ENCODE assay signal across 1 cellular context in the genomic region with DNA sequence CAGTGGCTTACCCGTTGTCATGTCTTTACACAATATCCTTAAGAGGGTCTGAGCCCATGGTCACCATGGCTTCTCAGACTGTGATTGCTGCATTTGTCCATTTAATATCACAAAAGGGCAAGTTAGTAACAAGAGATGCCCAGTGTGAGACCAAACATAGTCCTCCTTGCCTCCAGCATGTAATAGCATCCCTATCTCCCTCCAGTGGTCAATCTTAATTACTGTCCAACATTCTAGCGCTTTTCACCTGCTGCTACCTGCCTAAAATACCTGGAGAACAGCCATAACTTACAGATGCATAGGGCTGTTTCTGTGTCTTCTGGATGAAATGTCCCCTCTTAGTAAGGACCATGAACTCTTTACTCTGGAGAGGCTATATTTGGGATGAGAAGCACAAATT.
TF ChIP-seq lines count a peak whose summit lies in the region.

No MANE protein-coding gene starts in this region.

TF ChIP-seq in GM23338, 12 proteins besides CTCF, POLR2A, EP300 and RAD21 (continued from another document):
- TF ChIP-seq, protein P1, sequence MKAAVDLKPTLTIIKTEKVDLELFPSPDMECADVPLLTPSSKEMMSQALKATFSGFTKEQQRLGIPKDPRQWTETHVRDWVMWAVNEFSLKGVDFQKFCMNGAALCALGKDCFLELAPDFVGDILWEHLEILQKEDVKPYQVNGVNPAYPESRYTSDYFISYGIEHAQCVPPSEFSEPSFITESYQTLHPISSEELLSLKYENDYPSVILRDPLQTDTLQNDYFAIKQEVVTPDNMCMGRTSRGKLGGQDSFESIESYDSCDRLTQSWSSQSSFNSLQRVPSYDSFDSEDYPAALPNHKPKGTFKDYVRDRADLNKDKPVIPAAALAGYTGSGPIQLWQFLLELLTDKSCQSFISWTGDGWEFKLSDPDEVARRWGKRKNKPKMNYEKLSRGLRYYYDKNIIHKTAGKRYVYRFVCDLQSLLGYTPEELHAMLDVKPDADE (IDR thresholded peaks at IDR 0.05), result no peak
